8 cellular contexts compared by ENCODE assay signal in the genomic region with DNA sequence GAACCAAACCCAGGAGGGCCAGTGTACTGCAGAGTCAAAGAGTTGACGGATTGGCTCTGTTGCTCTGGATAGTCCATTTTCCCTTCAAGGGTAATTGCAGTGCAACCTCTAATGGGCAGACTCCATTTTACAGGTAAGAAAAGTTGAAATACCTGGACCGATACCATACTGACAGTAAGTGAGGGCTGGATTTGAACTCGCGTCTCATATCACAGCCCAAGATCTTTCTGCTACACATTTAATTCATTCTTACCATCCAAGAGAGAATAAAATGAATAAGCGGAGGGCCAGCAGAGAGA. TPM values are rescaled to one million over a fixed set of nuclear protein-coding genes. Genes with fewer than 3 reads are reported as not detected.
DNase-seq lines count a peak whose midpoint lies in the region; ATAC-seq, FAIRE-seq and TF ChIP-seq lines count a peak whose summit lies in the region.

No MANE protein-coding gene starts in this region.

- no peaks in the 10 kb centered on the region; a peak in 1 of 5 replicates for H3K27me3 ChIP-seq in HepG2 (ENCODE audit: control insufficient read depth in 1 of 2, insufficient read depth in 2 of 2, low read length in 2 of 2)
- no peaks in the 10 kb centered on the region for H3K27me3 ChIP-seq in tibial nerve

- peaks cover 34% of the 10 kb centered on the region for H3K4me1 ChIP-seq in HepG2 (ENCODE audit: insufficient read depth, low read length)
- H3K4me1 ChIP-seq in tibial nerve: peaks cover 0 to 33% (median 9%) of the 10 kb centered on the region in 4 donors

- peaks cover 0 to 10% of the 10 kb centered on the region in 2 donors for H3K36me3 Mint-ChIP-seq in activated T-cell treated with anti-CD3 and anti-CD28 coated beads, Interleukin-2, amount 50 U/mL, for 72 hours (ENCODE audit: insufficient read depth in 2 of 2)
- peaks cover 23% of the 10 kb centered on the region for H3K36me3 Mint-ChIP-seq in activated naive CD8-positive, alpha-beta T cell treated with anti-CD3 and anti-CD28 coated beads, Interleukin-2, amount 50 U/mL, for 24 hours (ENCODE audit: low read depth)

- BruUV-seq in HepG2 (replicated peaks; lab: Mats Ljungman, UMichigan): no TSS peak

- FAIRE-seq in HepG2 (lab: Jason Lieb, UNC): no peak

- H3K9me3 Mint-ChIP-seq in activated T-cell treated with anti-CD3 and anti-CD28 coated beads, Interleukin-2, amount 50 U/mL, for 72 hours: no peaks in the 10 kb centered on the region
- H3K9me3 Mint-ChIP-seq in activated naive CD8-positive, alpha-beta T cell treated with anti-CD3 and anti-CD28 coated beads, Interleukin-2, amount 50 U/mL, for 24 hours: no peaks in the 10 kb centered on the region

- peak overlapping the region; percentile 97 for H3K9ac ChIP-seq in HepG2 (ENCODE audit: insufficient read depth, low read depth, low read length)

- TF ChIP-seq EP300 in HepG2 (IDR thresholded peaks at IDR 0.05; ENCODE audit: low read depth in 2 of 2, low read length in 2 of 2) (no peak), HepG2 (CRISPR knock-in tag; IDR thresholded peaks at IDR 0.05; ENCODE audit: borderline replicate concordance) (no peak), tibial nerve (IDR thresholded peaks at IDR 0.05) (no peak)

- H3K27ac Mint-ChIP-seq in activated T-cell treated with anti-CD3 and anti-CD28 coated beads, Interleukin-2, amount 50 U/mL, for 72 hours: no peak overlapping the region
- peak overlapping the region; percentile 87 for H3K27ac Mint-ChIP-seq in activated naive CD8-positive, alpha-beta T cell treated with anti-CD3 and anti-CD28 coated beads, Interleukin-2, amount 50 U/mL, for 24 hours

- CTCF ChIA-PET in HepG2 (lab: Yijun Ruan, JAX; ENCODE audit: low intra/inter-chr PET ratio, low total read pairs): interaction anchor here (1.9 kb wide), 1 partner anchor 71 kb away, joined by 5 read pairs; no protein-coding TSS in a partner anchor

- 17% methylated on average over 5 of the region's 5 CpGs for WGBS in HepG2 (ENCODE audit: low lambda C conversion rate)
- WGBS in tibial nerve, 2 donors: 24 to 32% methylated on average over 5 of the region's 5 CpGs

- peak overlapping the region; percentile 91 to 100 (median 93) for H3K4me3 ChIP-seq in HepG2 (replicated peaks in 1 of 3; ENCODE audit: insufficient read depth in 1 of 3, low read depth in 2 of 3, low read length in 3 of 3)
- H3K4me3 ChIP-seq in tibial nerve: peak overlapping the region; percentile 58 to 99 (median 88)

- no peak overlapping the region for H2AFZ ChIP-seq in HepG2 (ENCODE audit: low read length)

- ATAC-seq in activated T-cell treated with anti-CD3 and anti-CD28 coated beads, Interleukin-2, amount 50 U/mL, for 72 hours (replicated peaks in 1 of 2): no peak
- no peak for ATAC-seq in activated naive CD8-positive, alpha-beta T cell treated with anti-CD3 and anti-CD28 coated beads, Interleukin-2, amount 50 U/mL, for 24 hours
- ATAC-seq in HepG2: no peak

- H3K36me3 ChIP-seq in HepG2 (replicated peaks in 1 of 2; ENCODE audit: control insufficient read depth in 1 of 2, insufficient read depth in 2 of 2, low read length in 2 of 2) (0 out of 5 replicates have a peak, but pooled peaks cover 0 to under 1% of the 10 kb centered on the region in 2 experiments), tibial nerve (peaks cover 0 to under 1% (median 0%) of the 10 kb centered on the region in 3 donors)

- no peaks in the 10 kb centered on the region for H3K9me3 ChIP-seq in HepG2 (ENCODE audit: low read length)
- H3K9me3 ChIP-seq in tibial nerve: no peaks in the 10 kb centered on the region

- TF ChIP-seq CTCF in HepG2 (CRISPR knock-in tag; IDR thresholded peaks at IDR 0.05): no peak
- no peak for TF ChIP-seq CTCF in tibial nerve (IDR thresholded peaks at IDR 0.05)

- POLR2A ChIA-PET in HepG2 (lab: Yijun Ruan, JAX): no interaction called here

- DNase-seq in activated T-cell treated with anti-CD3 and anti-CD28 coated beads, Interleukin-2, amount 50 U/mL, for 72 hours: no peak
- DNase-seq in activated T-cell treated with anti-CD3 and anti-CD28 coated beads, Interleukin-2, amount 50 U/mL, for 48 hours: no peak
- DNase-seq in activated naive CD8-positive, alpha-beta T cell treated with anti-CD3 and anti-CD28 coated beads, Interleukin-2, amount 50 U/mL, for 24 hours: no peak
- DNase-seq in HepG2 (ENCODE audit: low spot score): no peak
- no peak for DNase-seq in tibial nerve (ENCODE audit: low spot score in 2 of 2)
- DNase-seq in EL: no peak
- no peak for DNase-seq in stimulated activated CD4-positive, alpha-beta T cell treated with anti-CD3 and anti-CD28 coated beads, Interleukin-4, amount 100 ng/mL, for 1 hour
- DNase-seq in NOMO-1 (lab: John Stamatoyannopoulos, UW; ENCODE audit: unreplicated experiment in 2 of 2): no peak

- peak overlapping the region; percentile 97 for H3K4me2 ChIP-seq in HepG2 (ENCODE audit: low read depth, low read length)

- intact Hi-C loops in HepG2 (cut with micrococcal nuclease; ENCODE audit: unreplicated experiment): loop anchor here (2.0 to 5.0 kb wide), 2 partner anchors 40 to 50 kb away; no protein-coding TSS in a partner anchor

- H3K4me3 Mint-ChIP-seq in activated T-cell treated with anti-CD3 and anti-CD28 coated beads, Interleukin-2, amount 50 U/mL, for 72 hours: peak overlapping the region; percentile 90 to 96
- H3K4me3 Mint-ChIP-seq in activated naive CD8-positive, alpha-beta T cell treated with anti-CD3 and anti-CD28 coated beads, Interleukin-2, amount 50 U/mL, for 24 hours: peak overlapping the region; percentile 87

- peaks cover 36% of the 10 kb centered on the region for H3K4me1 Mint-ChIP-seq in activated T-cell treated with anti-CD3 and anti-CD28 coated beads, Interleukin-2, amount 50 U/mL, for 72 hours (ENCODE audit: low read depth)
- peaks cover 38% of the 10 kb centered on the region for H3K4me1 Mint-ChIP-seq in activated naive CD8-positive, alpha-beta T cell treated with anti-CD3 and anti-CD28 coated beads, Interleukin-2, amount 50 U/mL, for 24 hours

- H4K20me1 ChIP-seq in HepG2 (ENCODE audit: insufficient read depth, low read length): no peaks in the 10 kb centered on the region; the same call in 1 of the 2 replicates

- TF ChIP-seq POLR2A in HepG2 (IDR thresholded peaks at IDR 0.05; ENCODE audit: insufficient read depth in 1 of 2, low read depth in 2 of 2, low read length in 2 of 2) (no peak), tibial nerve (IDR thresholded peaks at IDR 0.05) (no peak)

- H3K79me2 ChIP-seq in HepG2 (ENCODE audit: insufficient read depth, low read length): peaks cover 20% of the 10 kb centered on the region

- H3K27me3 Mint-ChIP-seq in activated T-cell treated with anti-CD3 and anti-CD28 coated beads, Interleukin-2, amount 50 U/mL, for 72 hours (ENCODE audit: low read depth): peaks cover 22% of the 10 kb centered on the region
- H3K27me3 Mint-ChIP-seq in activated naive CD8-positive, alpha-beta T cell treated with anti-CD3 and anti-CD28 coated beads, Interleukin-2, amount 50 U/mL, for 24 hours: peaks cover 24% of the 10 kb centered on the region

- in situ Hi-C loops in HepG2 (cut with HindIII; ENCODE audit: extremely low pct_ligation_motif_present, low pct_unique_long_range_greater_than_20kb): loop anchor here (5.0 kb wide), 1 partner anchor 70 kb away; no protein-coding TSS in a partner anchor

- H3K27ac ChIP-seq in HepG2 (ENCODE audit: extremely low read length, insufficient read depth, low read length) (peak overlapping the region; percentile 95), tibial nerve (peak overlapping the region; percentile 62 to 95 (median 92))

- no peak for TF ChIP-seq RAD21 in HepG2 (CRISPR knock-in tag; IDR thresholded peaks at IDR 0.05)

RNA-seq across cellular contexts. Expression of a gene that starts 0.4 kb away (rescaled TPM):
- total RNA-seq in activated T-cell treated with anti-CD3 and anti-CD28 coated beads, Interleukin-2, amount 50 U/mL, for 72 hours: 10 to 100 TPM; 44.2 to 58.9 TPM
- total RNA-seq in HepG2 (2016; rRNA removed; fragmentation: Illumina TruSeq; extraction: Trizol) (65.1 and 94.2 TPM in 2 replicates), tibial nerve (10 to 100 TPM; 52.8 to 71.4 (median 59.3) TPM)
- total RNA-seq in HepG2 (2016; cell fraction: cytosol; rRNA removed; fragmentation: Illumina TruSeq; extraction: Trizol; ENCODE audit: low read depth): 54.6 and 64.5 TPM in 2 replicates
- 59.7 and 87.2 TPM in 2 replicates for total RNA-seq in HepG2 (2016; cell fraction: insoluble cytoplasmic fraction; rRNA removed; fragmentation: Illumina TruSeq; extraction: Trizol)
- 25.9 and 26.0 TPM in 2 replicates for total RNA-seq in HepG2 (2016; cell fraction: membrane; rRNA removed; fragmentation: Illumina TruSeq; extraction: Trizol)
- 50.6 and 52.1 TPM in 2 replicates for total RNA-seq in HepG2 (2016; cell fraction: nucleus; rRNA removed; fragmentation: Illumina TruSeq; extraction: Trizol)
- 60.8 and 67.5 TPM in 2 replicates for polyA plus RNA-seq in HepG2 (2011; rRNA removed)
- 37.8 and 48.4 TPM in 2 replicates for polyA plus RNA-seq in HepG2 (2011; cell fraction: cytosol; rRNA removed)
- 75.4 and 75.5 TPM in 2 replicates for polyA plus RNA-seq in HepG2 (2011; cell fraction: nucleus; rRNA removed)
- 25.2 and 25.4 TPM in 2 replicates for polyA plus RNA-seq in HepG2 (2012)
- polyA plus RNA-seq in HepG2 (2016; cell fraction: cytosol; fragmentation: Illumina TruSeq; extraction: Trizol; ENCODE audit: low read depth): 6.4 and 6.5 TPM in 2 replicates
- 73.3 and 82.2 TPM in 2 replicates for polyA plus RNA-seq in HepG2 (2016; cell fraction: insoluble cytoplasmic fraction; fragmentation: Illumina TruSeq; extraction: Trizol; ENCODE audit: low read depth)
- polyA plus RNA-seq in HepG2 (2016; cell fraction: membrane; fragmentation: Illumina TruSeq; extraction: Trizol; ENCODE audit: low read depth): 8.3 and 15.1 TPM in 2 replicates
- 75.8 and 82.9 TPM in 2 replicates for polyA plus RNA-seq in HepG2 (2016; cell fraction: nucleus; fragmentation: Illumina TruSeq; extraction: Trizol; ENCODE audit: insufficient read depth, low read depth)
- 87.6 and 214 TPM in 2 replicates for polyA minus RNA-seq in HepG2 (2011; rRNA and poly(A)+ RNA removed; ENCODE audit: low replicate concordance)
- 38.7 and 40.2 TPM in 2 replicates for polyA minus RNA-seq in HepG2 (2011; cell fraction: cytosol; rRNA and poly(A)+ RNA removed)
- 47.1 and 51.6 TPM in 2 replicates for polyA minus RNA-seq in HepG2 (2011; cell fraction: nucleus; rRNA and poly(A)+ RNA removed)

RNA-seq across cellular contexts. Expression of a gene that starts 7.7 kb away (rescaled TPM):
- under 1 TPM; 0.14 to 0.95 TPM for total RNA-seq in activated T-cell treated with anti-CD3 and anti-CD28 coated beads, Interleukin-2, amount 50 U/mL, for 72 hours
- 3.3 and 3.7 TPM in 2 replicates for total RNA-seq in HepG2 (2016; rRNA removed; fragmentation: Illumina TruSeq; extraction: Trizol)
- total RNA-seq in HepG2 (2016; cell fraction: cytosol; rRNA removed; fragmentation: Illumina TruSeq; extraction: Trizol; ENCODE audit: low read depth): 0.53 and 0.81 TPM in 2 replicates
- total RNA-seq in HepG2 (2016; cell fraction: insoluble cytoplasmic fraction; rRNA removed; fragmentation: Illumina TruSeq; extraction: Trizol): 2.7 and 2.8 TPM in 2 replicates
- total RNA-seq in HepG2 (2016; cell fraction: membrane; rRNA removed; fragmentation: Illumina TruSeq; extraction: Trizol): 2.0 and 2.4 TPM in 2 replicates
- total RNA-seq in HepG2 (2016; cell fraction: nucleus; rRNA removed; fragmentation: Illumina TruSeq; extraction: Trizol): 5.0 and 6.9 TPM in 2 replicates
- 2.0 and 2.8 TPM in 2 replicates for polyA plus RNA-seq in HepG2 (2011; rRNA removed)
- 1.3 and 1.9 TPM in 2 replicates for polyA plus RNA-seq in HepG2 (2011; cell fraction: cytosol; rRNA removed)
- polyA plus RNA-seq in HepG2 (2011; cell fraction: nucleus; rRNA removed): 4.3 and 4.8 TPM in 2 replicates
- 1.9 and 2.2 TPM in 2 replicates for polyA plus RNA-seq in HepG2 (2012)
- polyA plus RNA-seq in HepG2 (2016; cell fraction: cytosol; fragmentation: Illumina TruSeq; extraction: Trizol; ENCODE audit: low read depth): 0.18 and 0.32 TPM in 2 replicates
- 2.4 and 2.5 TPM in 2 replicates for polyA plus RNA-seq in HepG2 (2016; cell fraction: insoluble cytoplasmic fraction; fragmentation: Illumina TruSeq; extraction: Trizol; ENCODE audit: low read depth)
- polyA plus RNA-seq in HepG2 (2016; cell fraction: membrane; fragmentation: Illumina TruSeq; extraction: Trizol; ENCODE audit: low read depth): 0.85 and 1.3 TPM in 2 replicates
- 6.7 and 7.3 TPM in 2 replicates for polyA plus RNA-seq in HepG2 (2016; cell fraction: nucleus; fragmentation: Illumina TruSeq; extraction: Trizol; ENCODE audit: insufficient read depth, low read depth)
- polyA minus RNA-seq in HepG2 (2011; rRNA and poly(A)+ RNA removed; ENCODE audit: low replicate concordance): 2.7 and 5.2 TPM in 2 replicates
- polyA minus RNA-seq in HepG2 (2011; cell fraction: cytosol; rRNA and poly(A)+ RNA removed): 2.4 and 3.0 TPM in 2 replicates
- 5.9 and 7.6 TPM in 2 replicates for polyA minus RNA-seq in HepG2 (2011; cell fraction: nucleus; rRNA and poly(A)+ RNA removed)
- total RNA-seq in tibial nerve: 10 to 100 TPM; 25.6 to 35.5 (median 32.2) TPM
